In genomic region chr2:37616674-37616999, GRCh38 we compare ENCODE assay signal across 10 cellular contexts. TPM values are rescaled to one million over a fixed set of nuclear protein-coding genes. Genes with fewer than 3 reads are reported as not detected.
DNase-seq lines count a peak whose midpoint lies in the region; ATAC-seq and TF ChIP-seq lines count a peak whose summit lies in the region.
"Had no signal": no experiment of that assay in that cellular context is flagged by ENCODE, and none has a peak within 500 bp of the region (broad histone marks: within the 10 kb centered on the region; RNA-seq: fewer than 3 reads in every experiment).

No MANE protein-coding gene starts in this region.

- no peak overlapping the region for H3K4me3 ChIP-seq in BLaER1 treated with 17β-estradiol and CSF1 and Interleukin-3, amounts not matched to agents 10 nM and 100 nM
- H3K4me3 ChIP-seq in mesendoderm (ENCODE audit: low read length) (no peak overlapping the region), BE2C (ENCODE audit: low read depth, low read length) (no peak overlapping the region)
- H3K4me3 ChIP-seq: lung had no signal

- H3K23me2 ChIP-seq in H9 (ENCODE audit: insufficient read length, low read depth, low read length, poor library complexity, severe bottlenecking) = no peaks in the 10 kb centered on the region

- peaks cover 0 to 48% (median 18%) of the 10 kb centered on the region in 10 experiments; a peak in 15 of 20 replicates for H3K4me1 ChIP-seq in BLaER1 treated with 17β-estradiol and CSF1 and Interleukin-3, amounts not matched to agents 10 nM and 100 nM
- H3K4me1 ChIP-seq in mesendoderm (ENCODE audit: control insufficient read depth, low read depth, low read length) (no peaks in the 10 kb centered on the region), BE2C (peaks cover 3% of the 10 kb centered on the region), H9 (ENCODE audit: insufficient read depth, low read length) (no peaks in the 10 kb centered on the region)

- H3K14ac ChIP-seq in H9 (ENCODE audit: insufficient read depth, low read length) = no peak overlapping the region

- H2BK12ac ChIP-seq in H9 (ENCODE audit: insufficient read length, low read depth, low read length) = no peak overlapping the region

- H2AFZ ChIP-seq in H9 (ENCODE audit: low read length) = no peak overlapping the region

- peak overlapping the region in 4 of 11 experiments; percentile 6 to 58 (median 48); a peak in 4 of 22 replicates for H3K9ac ChIP-seq in BLaER1 treated with 17β-estradiol and CSF1 and Interleukin-3, amounts not matched to agents 10 nM and 100 nM
- no peak overlapping the region for H3K9ac ChIP-seq in mesendoderm (ENCODE audit: low read length)
- H3K9ac ChIP-seq in H9 (ENCODE audit: extremely low read depth, insufficient read length, low read length) = no peak overlapping the region

- no peak overlapping the region for H4K91ac ChIP-seq in H9 (ENCODE audit: insufficient read length, low read depth, low read length)

- peaks cover 55% of the 10 kb centered on the region for H3K4me1 Mint-ChIP-seq in T-helper 17 cell
- H3K4me1 Mint-ChIP-seq in H9 = no peaks in the 10 kb centered on the region

- H3K23ac ChIP-seq in mesendoderm (ENCODE audit: low read length) = no peak overlapping the region
- H3K23ac ChIP-seq in H9 (ENCODE audit: insufficient read length, low read depth, low read length) = no peak overlapping the region

- peak overlapping the region in 6 of 11 experiments; percentile 52 to 81 (median 66); a peak in 12 of 22 replicates for H3K27ac ChIP-seq in BLaER1 treated with 17β-estradiol and CSF1 and Interleukin-3, amounts not matched to agents 10 nM and 100 nM
- H3K27ac ChIP-seq in mesendoderm (ENCODE audit: low read depth, low read length) (no peak overlapping the region), H9 (ENCODE audit: insufficient read length, low read depth, low read length) (no peak overlapping the region)

- H2BK20ac ChIP-seq in H9 (ENCODE audit: low read depth, low read length, poor library complexity, severe bottlenecking) = no peak overlapping the region

- H3K36me3 Mint-ChIP-seq in T-helper 17 cell (ENCODE audit: low read depth) (peaks cover 2% of the 10 kb centered on the region), H9 (ENCODE audit: insufficient read depth in 1 of 3, low read depth in 3 of 3) (no peaks in the 10 kb centered on the region; a peak in 1 of 7 replicates)

- H3K18ac ChIP-seq in mesendoderm (ENCODE audit: low read length) = no peak overlapping the region
- H3K18ac ChIP-seq in H9 (ENCODE audit: insufficient read length, low read depth, low read length) = no peak overlapping the region

- H3K56ac ChIP-seq in mesendoderm (ENCODE audit: low read length) = no peak overlapping the region
- no peak overlapping the region for H3K56ac ChIP-seq in H9 (ENCODE audit: insufficient read length, low read depth, low read length)

- H3K27ac Mint-ChIP-seq in T-helper 17 cell (peak overlapping the region; percentile 95), H9 (no peak overlapping the region)

- H3T11ph ChIP-seq in H9 (ENCODE audit: low read length) = no peak overlapping the region

- no peaks in the 10 kb centered on the region for H3K36me3 ChIP-seq in BLaER1 treated with 17β-estradiol and CSF1 and Interleukin-3, amounts not matched to agents 10 nM and 100 nM
- H3K36me3 ChIP-seq in mesendoderm (ENCODE audit: control insufficient read depth, insufficient read depth, low read length) (no peaks in the 10 kb centered on the region), BE2C (no peaks in the 10 kb centered on the region)

- H3K9me3 Mint-ChIP-seq in H9 = no peaks in the 10 kb centered on the region; a peak in 2 of 5 replicates

- H3K4me3 Mint-ChIP-seq in T-helper 17 cell (peak overlapping the region; percentile 76), H9 (no peak overlapping the region)

- peaks cover 0 to 10% (median 0%) of the 10 kb centered on the region in 11 experiments; a peak in 3 of 22 replicates for H3K9me3 ChIP-seq in BLaER1 treated with 17β-estradiol and CSF1 and Interleukin-3, amounts not matched to agents 10 nM and 100 nM (replicated peaks in 1 of 11)
- H3K9me3 ChIP-seq in T-helper 17 cell (ENCODE audit: control insufficient read depth, low read length, poor library complexity, severe bottlenecking) (no peaks in the 10 kb centered on the region), BE2C (no peaks in the 10 kb centered on the region), H9 (ENCODE audit: control insufficient read depth, low read depth, low read length) (no peaks in the 10 kb centered on the region)

- no peak for DNase-seq in T-helper 17 cell
- DNase-seq in mesendoderm = peak; percentile 31
- DNase-seq in BE2C = no peak
- no peak for DNase-seq in hippocampal formation (lab: John Stamatoyannopoulos, UW)
- no peak for DNase-seq in SHP77 treated with DMSO at 0.1 percent for 48 hours (lab: John Stamatoyannopoulos, UW)
- no peak for DNase-seq in H9
- DNase-seq: GOT3 had no signal

- H2BK5ac ChIP-seq in mesendoderm (ENCODE audit: low read length) (no peak overlapping the region), H9 (ENCODE audit: insufficient read length, low read length) (no peak overlapping the region)

- H2BK15ac ChIP-seq in mesendoderm (replicated peaks; ENCODE audit: low read depth) = no peak overlapping the region
- H2BK15ac ChIP-seq in H9 (ENCODE audit: low read depth, low read length) = no peak overlapping the region

- H2AK5ac ChIP-seq in mesendoderm (ENCODE audit: low read length) = no peak overlapping the region
- no peak overlapping the region for H2AK5ac ChIP-seq in H9 (ENCODE audit: insufficient read length, low read length)

- peak; percentile 72 for ATAC-seq in GM19438 (IDR thresholded peaks at IDR 0.05; ENCODE audit: low read depth, unreplicated experiment)
- ATAC-seq in T-helper 17 cell = peak; percentile 45

- no peaks in the 10 kb centered on the region for H3K27me3 ChIP-seq in BLaER1 treated with 17β-estradiol and CSF1 and Interleukin-3, amounts not matched to agents 10 nM and 100 nM
- H3K27me3 ChIP-seq in mesendoderm (ENCODE audit: insufficient read depth, low read length, poor library complexity) = no peaks in the 10 kb centered on the region
- H3K27me3 ChIP-seq in BE2C = no peaks in the 10 kb centered on the region
- no peaks in the 10 kb centered on the region for H3K27me3 ChIP-seq in H9 (ENCODE audit: insufficient read depth, low read length)

- H4K5ac ChIP-seq in mesendoderm (ENCODE audit: low read length) (no peak overlapping the region), H9 (ENCODE audit: insufficient read length, low read depth, low read length) (no peak overlapping the region)

- H3K79me2 ChIP-seq in mesendoderm (ENCODE audit: control insufficient read depth, insufficient read depth, low read length) = no peaks in the 10 kb centered on the region
- no peaks in the 10 kb centered on the region for H3K79me2 ChIP-seq in H9 (ENCODE audit: insufficient read depth, low read length)

- H3K4ac ChIP-seq in mesendoderm (ENCODE audit: low read depth, low read length) (no peak overlapping the region), H9 (ENCODE audit: low read depth, low read length) (no peak overlapping the region)

- H3K27me3 Mint-ChIP-seq in T-helper 17 cell (no peaks in the 10 kb centered on the region), H9 (ENCODE audit: low read depth) (no peaks in the 10 kb centered on the region; the same call in 1 of the 2 replicates)

- H4K8ac ChIP-seq in mesendoderm (ENCODE audit: low read depth, low read length) = no peak overlapping the region
- no peak overlapping the region for H4K8ac ChIP-seq in H9 (replicated peaks; ENCODE audit: insufficient read length, low read depth, low read length)

- peak overlapping the region in 6 of 11 experiments; percentile 57 to 84 (median 70); a peak in 12 of 22 replicates for H3K4me2 ChIP-seq in BLaER1 treated with 17β-estradiol and CSF1 and Interleukin-3, amounts not matched to agents 10 nM and 100 nM
- no peak overlapping the region for H3K4me2 ChIP-seq in mesendoderm (ENCODE audit: low read length)
- no peak overlapping the region for H3K4me2 ChIP-seq in H9 (ENCODE audit: insufficient read depth, insufficient read length, low read length)

- TF ChIP-seq CTCF in BE2C (IDR thresholded peaks at IDR 0.05; ENCODE audit: low read depth, low read length) = no peak
- TF ChIP-seq CTCF in H9 (conservative IDR thresholded peaks at IDR 0.05) = no peak

- no peaks in the 10 kb centered on the region for H3K79me1 ChIP-seq in mesendoderm (ENCODE audit: low read length)
- no peaks in the 10 kb centered on the region for H3K79me1 ChIP-seq in H9 (ENCODE audit: insufficient read depth, low read depth, low read length, poor library complexity, severe bottlenecking)

- no peak overlapping the region for H2BK120ac ChIP-seq in mesendoderm (ENCODE audit: low read depth, low read length)
- H2BK120ac ChIP-seq in H9 (ENCODE audit: low read depth, low read length, poor library complexity, severe bottlenecking) = no peak overlapping the region

- H4K20me1 ChIP-seq in BLaER1 treated with 17β-estradiol and CSF1 and Interleukin-3, amounts not matched to agents 10 nM and 100 nM = no peaks in the 10 kb centered on the region
- H4K20me1 ChIP-seq in H9 (ENCODE audit: control insufficient read depth, insufficient read depth, insufficient read length) = no peaks in the 10 kb centered on the region

- WGBS in mesendoderm (ENCODE audit: extremely low coverage, insufficient coverage, low lambda C conversion rate) = no CpG with 5 or more reads among the region's 2 CpGs
- no CpG with 5 or more reads among the region's 2 CpGs for WGBS in H9 (ENCODE audit: extremely low coverage, insufficient read length, low lambda C conversion rate)

RNA-seq across cellular contexts. Expression of gene CDC42EP3, which starts 54.8 kb away (rescaled TPM):
- total RNA-seq in T-helper 17 cell (10 to 100 TPM; 45.1 to 48.9 TPM), H9 (2021) (58.3 and 61.5 TPM in 2 replicates)
- 32.7 TPM for polyA plus RNA-seq in mesendoderm (2013, experiment 1 of 2)
- 32.9 TPM for polyA plus RNA-seq in mesendoderm (2013, experiment 2 of 2)
- polyA plus RNA-seq in BE2C (2012; ENCODE audit: insufficient read depth, insufficient read length, low read depth) = 131 TPM

Comparison
In these comparisons a context has a peak if more than half of its experiments do, and no peak if none do; other contexts are left out.
1. H3K27ac ChIP-seq: peak in BLaER1 treated with 17β-estradiol and CSF1 and Interleukin-3, amounts not matched to agents 10 nM and 100 nM (6 of 11); none in mesendoderm (single experiment) and H9 (single experiment).
2. H3K4me2 ChIP-seq: peak in BLaER1 treated with 17β-estradiol and CSF1 and Interleukin-3, amounts not matched to agents 10 nM and 100 nM (6 of 11); none in mesendoderm (single experiment) and H9 (single experiment).